12 cellular contexts compared by ENCODE assay signal in the genomic region with DNA sequence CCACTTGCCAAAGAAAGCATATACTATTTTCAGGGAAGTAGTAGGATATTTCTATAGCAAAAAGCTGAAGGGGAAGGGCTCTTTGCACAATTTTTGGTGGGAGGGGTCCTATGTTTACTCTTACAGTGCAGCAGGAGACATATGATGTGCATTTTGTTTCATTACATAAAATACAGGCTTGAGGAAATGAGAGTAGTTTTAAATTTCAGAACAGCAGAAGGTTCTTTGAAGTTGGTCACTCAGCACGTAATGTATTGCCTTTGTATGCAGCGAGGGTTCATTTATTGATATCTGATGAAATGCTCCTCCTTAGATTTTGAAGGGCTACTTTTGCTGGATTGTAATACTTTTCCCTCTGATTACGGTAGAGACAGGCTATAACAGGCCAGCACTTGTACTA. TPM values are rescaled to one million over a fixed set of nuclear protein-coding genes. Genes with fewer than 3 reads are reported as not detected.
DNase-seq lines count a peak whose midpoint lies in the region; ATAC-seq, FAIRE-seq and TF ChIP-seq lines count a peak whose summit lies in the region.
"Had no signal": no experiment of that assay in that cellular context is flagged by ENCODE, and none has a peak within 500 bp of the region (broad histone marks: within the 10 kb centered on the region; RNA-seq: fewer than 3 reads in every experiment).

No MANE protein-coding gene starts in this region.

- no peaks in the 10 kb centered on the region for H3K36me3 ChIP-seq in right lobe of liver
- H3K36me3 ChIP-seq in HepG2 (replicated peaks in 1 of 2; ENCODE audit: control insufficient read depth in 1 of 2, insufficient read depth in 2 of 2, low read length in 2 of 2) = no peaks in the 10 kb centered on the region
- no peaks in the 10 kb centered on the region for H3K36me3 ChIP-seq in ascending aorta
- H3K36me3 ChIP-seq in vagina = no peaks in the 10 kb centered on the region

- H3K4me1 Mint-ChIP-seq in mesothelial cell of epicardium (peaks cover 45% of the 10 kb centered on the region), chondrocyte (ENCODE audit: low read depth) (peaks cover 34% of the 10 kb centered on the region)

- H3K36me3 Mint-ChIP-seq in mesothelial cell of epicardium (peaks cover 1% of the 10 kb centered on the region), chondrocyte (ENCODE audit: low read depth) (no peaks in the 10 kb centered on the region)

- H3K4me1 ChIP-seq in right lobe of liver (peaks cover 0 to 9% (median 4%) of the 10 kb centered on the region in 4 donors), HepG2 (ENCODE audit: insufficient read depth, low read length) (peaks cover 23% of the 10 kb centered on the region), ascending aorta (peaks cover 16 to 22% of the 10 kb centered on the region in 2 donors), vagina (peaks cover 36% of the 10 kb centered on the region)

- TF ChIP-seq CTCF in right lobe of liver (IDR thresholded peaks at IDR 0.05) = no peak
- no peak for TF ChIP-seq CTCF in HepG2 (CRISPR knock-in tag; IDR thresholded peaks at IDR 0.05)
- no peak for TF ChIP-seq CTCF in ascending aorta (IDR thresholded peaks at IDR 0.05)
- TF ChIP-seq CTCF in mesothelial cell of epicardium (IDR thresholded peaks at IDR 0.05; ENCODE audit: unreplicated experiment) = no peak
- TF ChIP-seq CTCF in vagina (IDR thresholded peaks at IDR 0.05) = no peak
- TF ChIP-seq CTCF in chondrocyte (IDR thresholded peaks at IDR 0.05) = no peak

- peak overlapping the region; percentile 89 for H3K27ac Mint-ChIP-seq in mesothelial cell of epicardium
- no peak overlapping the region for H3K27ac Mint-ChIP-seq in chondrocyte (ENCODE audit: unreplicated experiment)

- H3K27me3 Mint-ChIP-seq in mesothelial cell of epicardium (ENCODE audit: low read depth) (no peaks in the 10 kb centered on the region), chondrocyte (ENCODE audit: low read depth) (no peaks in the 10 kb centered on the region)

- ATAC-seq in right lobe of liver = no peak
- ATAC-seq in HepG2 = no peak

- no peak overlapping the region for H2AFZ ChIP-seq in HepG2 (ENCODE audit: low read length)

- no TSS peak for BruUV-seq in HepG2 (replicated peaks; lab: Mats Ljungman, UMichigan)

- H3K9me3 Mint-ChIP-seq in mesothelial cell of epicardium (no peaks in the 10 kb centered on the region), chondrocyte (ENCODE audit: low read depth) (no peaks in the 10 kb centered on the region)

- DNase-seq in right lobe of liver = no peak
- no peak for DNase-seq in HepG2 (ENCODE audit: low spot score)
- DNase-seq in ascending aorta (ENCODE audit: low spot score in 2 of 2) = no peak
- DNase-seq in mesothelial cell of epicardium (ENCODE audit: low spot score in 2 of 2, unreplicated experiment in 2 of 2) = no peak
- DNase-seq in vagina (ENCODE audit: extremely low spot score in 2 of 2) = no peak
- DNase-seq in AG08395 (ENCODE audit: low spot score) = no peak
- no peak for DNase-seq in chondrocyte (ENCODE audit: low spot score)
- DNase-seq in NCI-H2196 treated with DMSO at 0.1 percent for 48 hours (lab: John Stamatoyannopoulos, UW; ENCODE audit: unreplicated experiment) = no peak
- DNase-seq: H7; stimulated activated CD4-positive, alpha-beta T cell treated with anti-CD3 and anti-CD28 coated beads, Interleukin-1b, Interleukin-23, amount 100 ng/mL, for 48 hours; stimulated activated naive CD4-positive, alpha-beta T cell treated with Interleukin-2 at 50 U/mL for 16 hours had no signal

- no peaks in the 10 kb centered on the region for H3K27me3 ChIP-seq in right lobe of liver
- no peaks in the 10 kb centered on the region for H3K27me3 ChIP-seq in HepG2 (ENCODE audit: control insufficient read depth in 1 of 2, insufficient read depth in 2 of 2, low read length in 2 of 2)
- no peaks in the 10 kb centered on the region for H3K27me3 ChIP-seq in ascending aorta
- no peaks in the 10 kb centered on the region for H3K27me3 ChIP-seq in vagina

- WGBS in right lobe of liver (ENCODE audit: insufficient coverage, low coverage, low lambda C conversion rate, missing lambda C conversion rate) = 65% methylated on average over 3 of the region's 3 CpGs
- WGBS in HepG2 (ENCODE audit: low lambda C conversion rate) = 66% methylated on average over 3 of the region's 3 CpGs

- H3K79me2 ChIP-seq in HepG2 (ENCODE audit: insufficient read depth, low read length) = no peaks in the 10 kb centered on the region

- no peaks in the 10 kb centered on the region for H3K9me3 ChIP-seq in right lobe of liver
- H3K9me3 ChIP-seq in HepG2 (ENCODE audit: low read length) = no peaks in the 10 kb centered on the region
- no peaks in the 10 kb centered on the region for H3K9me3 ChIP-seq in ascending aorta
- no peaks in the 10 kb centered on the region for H3K9me3 ChIP-seq in vagina

- FAIRE-seq in HepG2 (lab: Jason Lieb, UNC) = no peak
- FAIRE-seq: endometrium had no signal

- no peak for TF ChIP-seq RAD21 in HepG2 (CRISPR knock-in tag; IDR thresholded peaks at IDR 0.05)

- no peaks in the 10 kb centered on the region for H4K20me1 ChIP-seq in HepG2 (ENCODE audit: insufficient read depth, low read length)

- CTCF ChIA-PET in HepG2 (lab: Yijun Ruan, JAX; ENCODE audit: low intra/inter-chr PET ratio, low total read pairs) = no interaction called here

- in situ Hi-C loops in HepG2 (cut with HindIII; ENCODE audit: extremely low pct_ligation_motif_present, low pct_unique_long_range_greater_than_20kb) = no loop called here

- H3K4me3 Mint-ChIP-seq in mesothelial cell of epicardium (no peak overlapping the region), chondrocyte (ENCODE audit: unreplicated experiment) (no peak overlapping the region)

- intact Hi-C loops in right lobe of liver (cut with DNase I) (no loop called here), HepG2 (cut with micrococcal nuclease; ENCODE audit: unreplicated experiment) (no loop called here), ascending aorta (cut with DNase I) (loop anchor here (10.0 kb wide), 1 partner anchor 351 kb away; no protein-coding TSS in a partner anchor), vagina (cut with DNase I) (no loop called here)

- H3K4me3 ChIP-seq in right lobe of liver (no peak overlapping the region), HepG2 (replicated peaks in 1 of 3; ENCODE audit: insufficient read depth in 1 of 3, low read depth in 2 of 3, low read length in 3 of 3) (no peak overlapping the region), ascending aorta (no peak overlapping the region), vagina (no peak overlapping the region)

- POLR2A ChIA-PET in HepG2 (lab: Yijun Ruan, JAX) = no interaction called here

- H3K4me2 ChIP-seq in HepG2 (ENCODE audit: low read depth, low read length) = no peak overlapping the region

- H3K27ac ChIP-seq in right lobe of liver (peak overlapping the region in 1 of 3 donors; percentile 17), HepG2 (ENCODE audit: extremely low read length, insufficient read depth, low read length) (no peak overlapping the region), ascending aorta (peak overlapping the region; percentile 71 to 99), vagina (peak overlapping the region; percentile 75)

- TF ChIP-seq POLR2A in right lobe of liver (IDR thresholded peaks at IDR 0.05) (peak; percentile 13), HepG2 (IDR thresholded peaks at IDR 0.05; ENCODE audit: insufficient read depth in 1 of 2, low read depth in 2 of 2, low read length in 2 of 2) (no peak), vagina (IDR thresholded peaks at IDR 0.05) (no peak)

- TF ChIP-seq EP300 in HepG2 (IDR thresholded peaks at IDR 0.05; ENCODE audit: low read depth in 2 of 2, low read length in 2 of 2) (no peak), HepG2 (CRISPR knock-in tag; IDR thresholded peaks at IDR 0.05; ENCODE audit: borderline replicate concordance) (no peak)

- H3K9ac ChIP-seq in HepG2 (ENCODE audit: insufficient read depth, low read depth, low read length) = no peak overlapping the region

RNA-seq across cellular contexts. Expression of a gene that starts 3.1 kb away (rescaled TPM):
- total RNA-seq in right lobe of liver (1 to 10 TPM; 1.3 to 6.6 (median 5.6) TPM), HepG2 (2016; rRNA removed; fragmentation: Illumina TruSeq; extraction: Trizol) (0.44 and 1.3 TPM in 2 replicates), ascending aorta (16.4 TPM), mesothelial cell of epicardium (16.9 to 19.1 TPM (median 17.4 TPM) in 3 replicates), vagina (32.4 TPM), chondrocyte (5.0 to 6.8 TPM (median 5.6 TPM) in 3 replicates)
- total RNA-seq in HepG2 (2016; cell fraction: cytosol; rRNA removed; fragmentation: Illumina TruSeq; extraction: Trizol; ENCODE audit: low read depth) = 0.26 and 0.30 TPM in 2 replicates
- 0.49 and 1.3 TPM in 2 replicates for total RNA-seq in HepG2 (2016; cell fraction: insoluble cytoplasmic fraction; rRNA removed; fragmentation: Illumina TruSeq; extraction: Trizol)
- 0.34 and 0.41 TPM in 2 replicates for total RNA-seq in HepG2 (2016; cell fraction: membrane; rRNA removed; fragmentation: Illumina TruSeq; extraction: Trizol)
- total RNA-seq in HepG2 (2016; cell fraction: nucleus; rRNA removed; fragmentation: Illumina TruSeq; extraction: Trizol) = 1.5 and 2.0 TPM in 2 replicates
- 2.5 and 5.3 TPM in 2 replicates for polyA plus RNA-seq in HepG2 (2011; rRNA removed)
- 2.4 and 5.0 TPM in 2 replicates for polyA plus RNA-seq in HepG2 (2011; cell fraction: cytosol; rRNA removed)
- polyA plus RNA-seq in HepG2 (2011; cell fraction: nucleus; rRNA removed) = 2.3 and 4.8 TPM in 2 replicates
- 4.8 and 7.6 TPM in 2 replicates for polyA plus RNA-seq in HepG2 (2012)
- polyA plus RNA-seq in HepG2 (2016; cell fraction: cytosol; fragmentation: Illumina TruSeq; extraction: Trizol; ENCODE audit: low read depth) = 0.06 and 0.11 TPM in 2 replicates
- 0.21 and 0.38 TPM in 2 replicates for polyA plus RNA-seq in HepG2 (2016; cell fraction: insoluble cytoplasmic fraction; fragmentation: Illumina TruSeq; extraction: Trizol; ENCODE audit: low read depth)
- 0.10 and 0.14 TPM in 2 replicates for polyA plus RNA-seq in HepG2 (2016; cell fraction: membrane; fragmentation: Illumina TruSeq; extraction: Trizol; ENCODE audit: low read depth)
- polyA plus RNA-seq in HepG2 (2016; cell fraction: nucleus; fragmentation: Illumina TruSeq; extraction: Trizol; ENCODE audit: insufficient read depth, low read depth) = 1.7 and 2.4 TPM in 2 replicates
- polyA minus RNA-seq in HepG2 (2011; rRNA and poly(A)+ RNA removed; ENCODE audit: low replicate concordance) = 2.1 and 3.8 TPM in 2 replicates
- 2.0 and 4.0 TPM in 2 replicates for polyA minus RNA-seq in HepG2 (2011; cell fraction: cytosol; rRNA and poly(A)+ RNA removed)
- 2.1 and 4.0 TPM in 2 replicates for polyA minus RNA-seq in HepG2 (2011; cell fraction: nucleus; rRNA and poly(A)+ RNA removed)

RNA-seq across cellular contexts. Expression of a gene that starts 50.7 kb away (rescaled TPM):
- total RNA-seq in right lobe of liver (10 to 100 TPM in 4 of 6 experiments, 1 to 10 TPM in 2; 7.4 to 18.8 (median 11.5) TPM), HepG2 (2016; rRNA removed; fragmentation: Illumina TruSeq; extraction: Trizol) (30.4 and 30.5 TPM in 2 replicates), ascending aorta (28.9 TPM), mesothelial cell of epicardium (70.9 to 73.6 TPM (median 71.7 TPM) in 3 replicates), vagina (18.4 TPM), chondrocyte (18.6 to 19.9 TPM (median 18.9 TPM) in 3 replicates)
- total RNA-seq in HepG2 (2016; cell fraction: cytosol; rRNA removed; fragmentation: Illumina TruSeq; extraction: Trizol; ENCODE audit: low read depth) = 6.2 and 6.9 TPM in 2 replicates
- total RNA-seq in HepG2 (2016; cell fraction: insoluble cytoplasmic fraction; rRNA removed; fragmentation: Illumina TruSeq; extraction: Trizol) = 28.0 and 31.0 TPM in 2 replicates
- total RNA-seq in HepG2 (2016; cell fraction: membrane; rRNA removed; fragmentation: Illumina TruSeq; extraction: Trizol) = 20.4 and 21.7 TPM in 2 replicates
- total RNA-seq in HepG2 (2016; cell fraction: nucleus; rRNA removed; fragmentation: Illumina TruSeq; extraction: Trizol) = 32.1 and 34.3 TPM in 2 replicates
- polyA plus RNA-seq in HepG2 (2011; rRNA removed) = 24.9 and 26.6 TPM in 2 replicates
- 16.9 and 18.6 TPM in 2 replicates for polyA plus RNA-seq in HepG2 (2011; cell fraction: cytosol; rRNA removed)
- 45.4 and 58.3 TPM in 2 replicates for polyA plus RNA-seq in HepG2 (2011; cell fraction: nucleus; rRNA removed)
- polyA plus RNA-seq in HepG2 (2012) = 25.7 and 29.3 TPM in 2 replicates
- polyA plus RNA-seq in HepG2 (2016; cell fraction: cytosol; fragmentation: Illumina TruSeq; extraction: Trizol; ENCODE audit: low read depth) = 3.1 and 3.4 TPM in 2 replicates
- 32.9 and 37.5 TPM in 2 replicates for polyA plus RNA-seq in HepG2 (2016; cell fraction: insoluble cytoplasmic fraction; fragmentation: Illumina TruSeq; extraction: Trizol; ENCODE audit: low read depth)
- polyA plus RNA-seq in HepG2 (2016; cell fraction: membrane; fragmentation: Illumina TruSeq; extraction: Trizol; ENCODE audit: low read depth) = 11.6 and 11.7 TPM in 2 replicates
- polyA plus RNA-seq in HepG2 (2016; cell fraction: nucleus; fragmentation: Illumina TruSeq; extraction: Trizol; ENCODE audit: insufficient read depth, low read depth) = 45.6 and 49.3 TPM in 2 replicates
- 47.7 and 108 TPM in 2 replicates for polyA minus RNA-seq in HepG2 (2011; rRNA and poly(A)+ RNA removed; ENCODE audit: low replicate concordance)
- 27.9 and 30.8 TPM in 2 replicates for polyA minus RNA-seq in HepG2 (2011; cell fraction: cytosol; rRNA and poly(A)+ RNA removed)
- 54.1 and 54.8 TPM in 2 replicates for polyA minus RNA-seq in HepG2 (2011; cell fraction: nucleus; rRNA and poly(A)+ RNA removed)
